ENCODE assay signal across 8 cellular contexts in genomic region chr15:28738200-28738561, GRCh38. TPM values are rescaled to one million over a fixed set of nuclear protein-coding genes. Genes with fewer than 3 reads are reported as not detected.
DNase-seq lines count a peak whose midpoint lies in the region; ATAC-seq and TF ChIP-seq lines count a peak whose summit lies in the region.
"Not testable (repeated sequence)": the region's sequence is repeated elsewhere in the genome, so short reads cannot be mapped to it uniquely, and the experiment has no call there.

No MANE protein-coding gene starts in this region.

- DNase-seq in BJ (ENCODE audit: low read depth); H7; activated T-cell treated with anti-CD3 and anti-CD28 coated beads, Interleukin-2, amount 50 U/mL, for 72 hours; chondrocyte (ENCODE audit: low spot score); heart right ventricle; natural killer cell; stimulated activated naive CD8-positive, alpha-beta T cell treated with anti-CD3 and anti-CD28 coated beads, Interleukin-15, Interleukin-2, amounts not matched to agents 100 U/mL and 50 U/mL, for 24 hours: not testable (repeated sequence)

- H3K27ac ChIP-seq in OCI-LY3 (ENCODE audit: low read length) (peak overlapping the region; percentile 79), heart right ventricle (peak overlapping the region; percentile 78 to 91 (median 86))

- not testable (repeated sequence) for H4K20me1 ChIP-seq in OCI-LY3 (ENCODE audit: insufficient read depth, low read length)

- H3K4me1 ChIP-seq in OCI-LY3 (ENCODE audit: low read length) = not testable (repeated sequence)
- peaks cover 0 to 10% (median 3%) of the 10 kb centered on the region in 9 donors for H3K4me1 ChIP-seq in heart right ventricle

- not testable (repeated sequence) for H3K36me3 Mint-ChIP-seq in activated T-cell treated with anti-CD3 and anti-CD28 coated beads, Interleukin-2, amount 50 U/mL, for 72 hours (ENCODE audit: insufficient read depth in 2 of 2); chondrocyte (ENCODE audit: low read depth); natural killer cell

- H3K27me3 Mint-ChIP-seq in activated T-cell treated with anti-CD3 and anti-CD28 coated beads, Interleukin-2, amount 50 U/mL, for 72 hours (ENCODE audit: low read depth); chondrocyte (ENCODE audit: low read depth); natural killer cell (ENCODE audit: low read depth in 2 of 2): not testable (repeated sequence)

- peak overlapping the region; percentile 88 for H3K27ac Mint-ChIP-seq in activated T-cell treated with anti-CD3 and anti-CD28 coated beads, Interleukin-2, amount 50 U/mL, for 72 hours
- H3K27ac Mint-ChIP-seq in chondrocyte (ENCODE audit: unreplicated experiment) (peak overlapping the region; percentile 94), natural killer cell (peak overlapping the region; percentile 85 to 89)

- H3K9me3 Mint-ChIP-seq in activated T-cell treated with anti-CD3 and anti-CD28 coated beads, Interleukin-2, amount 50 U/mL, for 72 hours; chondrocyte (ENCODE audit: low read depth); natural killer cell: not testable (repeated sequence)

- peak overlapping the region; percentile 56; the same call in 1 of the 2 replicates for H3K9ac ChIP-seq in OCI-LY3 (ENCODE audit: low read length)

- peak overlapping the region; percentile 26 for H3K4me3 ChIP-seq in BJ (ENCODE audit: low read depth, low read length)
- H3K4me3 ChIP-seq in H7 (ENCODE audit: insufficient read depth, low read depth, low read length) = peak overlapping the region; percentile 24; the same call in 1 of the 2 replicates
- H3K4me3 ChIP-seq in OCI-LY3 (ENCODE audit: low read length) = peak overlapping the region; percentile 70
- peak overlapping the region in 9 of 10 donors; percentile 37 to 60 (median 54) for H3K4me3 ChIP-seq in heart right ventricle

- WGBS in heart right ventricle, 2 donors = 0% methylated on average over 3 of the region's 23 CpGs

- H3K36me3 ChIP-seq in BJ (ENCODE audit: control insufficient read depth, insufficient read depth, low read length); H7 (replicated peaks; ENCODE audit: control insufficient read depth, insufficient read depth, low read length); OCI-LY3 (replicated peaks; ENCODE audit: low read depth, low read length); heart right ventricle: not testable (repeated sequence)

- peak; percentile 32 to 52 for ATAC-seq in activated T-cell treated with anti-CD3 and anti-CD28 coated beads, Interleukin-2, amount 50 U/mL, for 72 hours (replicated peaks in 1 of 2)
- ATAC-seq in heart right ventricle (peak; percentile 23 to 52 (median 40)), natural killer cell (peak in 2 of 3 donors; percentile 8 to 36)
- peak; percentile 51 for ATAC-seq in stimulated activated naive CD8-positive, alpha-beta T cell treated with anti-CD3 and anti-CD28 coated beads, Interleukin-15, Interleukin-2, amounts not matched to agents 100 U/mL and 50 U/mL, for 24 hours

- H3K9me3 ChIP-seq in OCI-LY3 (ENCODE audit: insufficient read depth, low read length); heart right ventricle: not testable (repeated sequence)

- not testable (repeated sequence) for H3K79me2 ChIP-seq in OCI-LY3 (ENCODE audit: low read length)

- intact Hi-C loops in heart right ventricle (cut with DNase I); natural killer cell (cut with micrococcal nuclease): not testable (repeated sequence)

- not testable (repeated sequence) for H3K27me3 ChIP-seq in BJ (ENCODE audit: control insufficient read depth, insufficient read depth, low read length); H7 (ENCODE audit: control insufficient read depth, insufficient read depth, low read length); OCI-LY3 (ENCODE audit: low read depth, low read length); heart right ventricle

- H2AFZ ChIP-seq in OCI-LY3 (ENCODE audit: low read depth, low read length) = not testable (repeated sequence)

- H3K4me3 Mint-ChIP-seq in activated T-cell treated with anti-CD3 and anti-CD28 coated beads, Interleukin-2, amount 50 U/mL, for 72 hours = peak overlapping the region; percentile 90 to 93
- H3K4me3 Mint-ChIP-seq in chondrocyte (ENCODE audit: unreplicated experiment) (peak overlapping the region; percentile 77), natural killer cell (peak overlapping the region; percentile 88)

- H3K4me1 Mint-ChIP-seq in activated T-cell treated with anti-CD3 and anti-CD28 coated beads, Interleukin-2, amount 50 U/mL, for 72 hours (ENCODE audit: low read depth) = peaks cover 11% of the 10 kb centered on the region
- peaks cover 15% of the 10 kb centered on the region for H3K4me1 Mint-ChIP-seq in chondrocyte (ENCODE audit: low read depth)
- not testable (repeated sequence) for H3K4me1 Mint-ChIP-seq in natural killer cell

- H3K4me2 ChIP-seq in OCI-LY3 (ENCODE audit: low read length) = peak overlapping the region; percentile 41; the same call in 1 of the 2 replicates

- TF ChIP-seq CTCF in BJ (IDR thresholded peaks at IDR 0.05; ENCODE audit: insufficient read depth, low read depth, low read length); OCI-LY3 (IDR thresholded peaks at IDR 0.05; ENCODE audit: low read depth, low read length); chondrocyte (IDR thresholded peaks at IDR 0.05); heart right ventricle (IDR thresholded peaks at IDR 0.05); natural killer cell (IDR thresholded peaks at IDR 0.05): not testable (repeated sequence)

- POLR2A ChIA-PET in BJ (lab: Charles Lee) = not testable (repeated sequence)

- CTCF ChIA-PET in BJ (lab: Yijun Ruan, JAX) = not testable (repeated sequence)

RNA-seq across cellular contexts. Expression of gene GOLGA8M, which starts 26.0 kb away (rescaled TPM):
- polyA plus RNA-seq in BJ (2011; rRNA removed) (0.63 and 0.76 TPM in 2 replicates), heart right ventricle (1 to 10 TPM in 1 of 2 donors, under 1 TPM in 1; 0.16 to 1.4 TPM)
- 0.52 and 0.87 TPM in 2 replicates for polyA minus RNA-seq in BJ (2011; rRNA and poly(A)+ RNA removed)
- total RNA-seq in H7 (2014; rRNA removed; shearing (Covaris generic)) = not detected in 2 replicates
- total RNA-seq in activated T-cell treated with anti-CD3 and anti-CD28 coated beads, Interleukin-2, amount 50 U/mL, for 72 hours = under 1 TPM in 1 of 2 donors, not detected in 1; 0.89 TPM
- total RNA-seq in chondrocyte (2.5 to 4.8 TPM (median 3.6 TPM) in 3 replicates), heart right ventricle (1 to 10 TPM; 1.1 to 2.5 (median 1.6) TPM), natural killer cell (10 to 100 TPM; 10.2 to 24.6 (median 11.7) TPM)
